ENCODE assay signal across 27 cellular contexts in the genomic region with DNA sequence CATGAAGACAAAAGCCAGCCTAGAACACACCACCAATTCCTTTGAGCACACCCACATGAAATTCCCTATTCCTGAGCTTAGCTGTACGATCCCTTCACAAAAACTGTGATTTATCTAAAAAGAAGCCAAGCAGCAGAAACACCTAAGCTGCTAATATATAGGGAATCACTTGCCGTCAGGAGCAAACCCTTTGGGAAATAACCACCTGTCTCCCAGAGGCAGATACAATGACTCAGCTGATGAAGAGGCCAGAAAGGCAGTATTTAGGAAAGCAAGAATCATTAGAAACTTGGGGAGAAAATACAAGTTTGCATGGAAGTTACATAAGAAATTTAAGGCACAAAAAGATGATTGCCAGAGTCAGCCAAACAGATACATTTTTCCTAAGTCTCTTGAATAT.
"Had no signal": no experiment of that assay in that cellular context is flagged by ENCODE, and none has a peak within 500 bp of the region (broad histone marks: within the 10 kb centered on the region; RNA-seq: fewer than 3 reads in every experiment).

No MANE protein-coding gene starts in this region.

- H3K4me1 ChIP-seq: ascending aorta, testis, transverse colon had no signal

- H3K9me3 ChIP-seq: ascending aorta, gastrocnemius medialis, ovary, testis, transverse colon had no signal

- ATAC-seq: effector memory CD8-positive, alpha-beta T cell; gastrocnemius medialis; left cardiac atrium; left ventricle myocardium superior; right cardiac atrium had no signal

- H3K36me3 ChIP-seq: ascending aorta, brain microvascular endothelial cell, gastrocnemius medialis, ovary, transverse colon had no signal

- DNase-seq: activated CD4-positive, alpha-beta memory T cell treated with anti-CD3 and anti-CD28 coated beads for 36 hours; activated CD4-positive, alpha-beta T cell treated with anti-CD3 and anti-CD28 coated beads, Interleukin-2, amount 10 ng/mL, durations not matched to agents 24 days and 14 days; activated CD4-positive, CD25-positive, alpha-beta regulatory T cell treated with anti-CD3 and anti-CD28 coated beads, Interleukin-2, amount 50 U/mL, for 72 hours; activated CD8-positive, alpha-beta memory T cell treated with anti-CD3 and anti-CD28 coated beads, Interleukin-2, amount 50 U/mL, for 4 hours; activated gamma-delta T cell; activated naive CD4-positive, alpha-beta T cell treated with anti-CD3 and anti-CD28 coated beads, Interleukin-2, amount 10 ng/mL, durations not matched to agents 7 days and 5 days; activated naive CD8-positive, alpha-beta T cell treated with anti-CD3 and anti-CD28 coated beads, Interleukin-2, amount 10 ng/mL, durations not matched to agents 7 days and 5 days; activated T-cell treated with anti-CD3 and anti-CD28 coated beads, Interleukin-2, amount 50 U/mL, for 24 hours; brain microvascular endothelial cell; dorsolateral prefrontal cortex; effector memory CD8-positive, alpha-beta T cell; erythroblast; gastrocnemius medialis; hippocampal formation; left cardiac atrium; left ventricle myocardium superior; ovary; right cardiac atrium; stimulated activated CD4-positive, alpha-beta T cell treated with anti-CD3 and anti-CD28 coated beads, Interleukin-2, amount 100 ng/mL, for 48 hours; stimulated activated naive CD4-positive, alpha-beta T cell treated with Interleukin-2 at 50 U/mL for 16 hours; T-helper 2 cell; testis; transverse colon had no signal

- H3K27me3 ChIP-seq: ascending aorta, brain microvascular endothelial cell, dorsolateral prefrontal cortex, gastrocnemius medialis, ovary, testis, transverse colon had no signal

- H3K27ac ChIP-seq: ascending aorta, brain microvascular endothelial cell, coronary artery, gastrocnemius medialis, ovary, testis, transverse colon had no signal

- H3K4me3 ChIP-seq: ascending aorta, coronary artery, dorsolateral prefrontal cortex, gastrocnemius medialis, ovary, testis, transverse colon had no signal

- FAIRE-seq: keratinocyte, urothelium cell line had no signal
